In the genomic region with DNA sequence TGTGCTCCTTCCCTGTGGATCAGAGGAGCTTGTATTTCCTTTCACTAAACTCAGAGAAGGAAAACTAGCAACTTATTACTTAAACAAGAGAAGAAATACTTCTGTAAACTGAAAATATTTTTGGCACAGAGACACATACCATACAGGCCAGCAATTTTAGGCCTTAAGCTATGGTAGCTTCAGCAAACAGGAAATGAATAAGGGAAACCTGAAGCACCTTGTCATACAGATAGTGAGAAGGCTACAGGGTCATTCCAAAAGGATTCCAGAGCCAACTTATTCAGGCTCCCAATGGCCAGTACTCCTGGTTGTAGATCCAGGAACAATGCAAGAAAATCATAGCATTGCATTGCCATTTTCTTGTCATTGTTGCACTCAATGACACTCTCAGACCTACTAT, we compare ENCODE assay signal across 21 cellular contexts. TPM values are rescaled to one million over a fixed set of nuclear protein-coding genes. Genes with fewer than 3 reads are reported as not detected.
A peak's percentile ranks its signal among the peaks of the same experiment; 100 is the strongest.
DNase-seq lines count a peak whose midpoint lies in the region; ATAC-seq, FAIRE-seq and TF ChIP-seq lines count a peak whose summit lies in the region.
"Had no signal": no experiment of that assay in that cellular context is flagged by ENCODE, and none has a peak within 500 bp of the region (broad histone marks: within the 10 kb centered on the region; RNA-seq: fewer than 3 reads in every experiment).

No MANE protein-coding gene starts in this region.

- H4K20me1 ChIP-seq in hepatocyte (ENCODE audit: insufficient read depth, poor library complexity, severe bottlenecking), result no peaks in the 10 kb centered on the region

- intact Hi-C loops in breast epithelium (cut with DNase I; ENCODE audit: low total_unique reads) (no loop called here), MCF 10A (cut with micrococcal nuclease) (no loop called here)

- H3K27me3 Mint-ChIP-seq in MCF 10A (ENCODE audit: insufficient read depth, unreplicated experiment) (no peaks in the 10 kb centered on the region), T-helper 17 cell (no peaks in the 10 kb centered on the region)
- no peaks in the 10 kb centered on the region for H3K27me3 Mint-ChIP-seq in stimulated activated memory B cell treated with anti-CD40 and anti-IgM and Interleukin-4, amounts not matched to agents 10 μg/mL and 1 μg/mL and 100 μg/mL, for 72 hours

- POLR2A ChIA-PET in MCF 10A (lab: Yijun Ruan, JAX), result interaction anchor here (0.7 kb wide), 1 partner anchor 611 kb away, joined by 3 read pairs; no protein-coding TSS in a partner anchor

- H3K9me3 ChIP-seq in breast epithelium, result no peaks in the 10 kb centered on the region
- peaks cover 3% of the 10 kb centered on the region for H3K9me3 ChIP-seq in T-helper 17 cell (ENCODE audit: control insufficient read depth, low read length, poor library complexity, severe bottlenecking)
- H3K9me3 ChIP-seq in hepatocyte (ENCODE audit: low read depth), result no peaks in the 10 kb centered on the region
- H3K9me3 ChIP-seq: HAP-1, neutrophil, SJSA1 had no signal

- H3K27ac ChIP-seq in breast epithelium (peak overlapping the region; percentile 51 to 56), epithelial cell of prostate (peak overlapping the region; percentile 41), hepatocyte (no peak overlapping the region)
- H3K27ac ChIP-seq: neutrophil, SJSA1 had no signal

- H3K4me1 ChIP-seq in breast epithelium, result peaks cover 0 to 6% of the 10 kb centered on the region in 2 donors
- H3K4me1 ChIP-seq in hepatocyte (ENCODE audit: insufficient read depth), result no peaks in the 10 kb centered on the region
- H3K4me1 ChIP-seq: HAP-1, SJSA1 had no signal

- H3K4me3 Mint-ChIP-seq in MCF 10A (ENCODE audit: unreplicated experiment) (no peak overlapping the region), T-helper 17 cell (no peak overlapping the region)
- H3K4me3 Mint-ChIP-seq in stimulated activated memory B cell treated with anti-CD40 and anti-IgM and Interleukin-4, amounts not matched to agents 10 μg/mL and 1 μg/mL and 100 μg/mL, for 72 hours, result no peak overlapping the region

- no peak overlapping the region for H3K4me3 ChIP-seq in breast epithelium
- H3K4me3 ChIP-seq in hepatocyte, result no peak overlapping the region
- H3K4me3 ChIP-seq: HAP-1, SJSA1 had no signal

- H3K4me2 ChIP-seq in hepatocyte, result no peak overlapping the region

- no peak for ATAC-seq in T-helper 17 cell
- ATAC-seq in stimulated activated memory B cell treated with anti-CD40 and anti-IgM and Interleukin-4, amounts not matched to agents 10 μg/mL and 1 μg/mL and 100 μg/mL, for 72 hours, result no peak

- no TSS peak for BruUV-seq in MCF 10A (replicated peaks; lab: Mats Ljungman, UMichigan)

- CTCF ChIA-PET in MCF 10A (lab: Yijun Ruan, JAX), result interaction anchor here (0.6 to 5.0 kb wide), 7 partner anchors 18 to 454 kb away, joined by 3 to 74 read pairs (median 5); no protein-coding TSS in a partner anchor

- no peaks in the 10 kb centered on the region for H3K79me2 ChIP-seq in hepatocyte

- no peaks in the 10 kb centered on the region for H3K9me3 Mint-ChIP-seq in MCF 10A (ENCODE audit: unreplicated experiment)
- H3K9me3 Mint-ChIP-seq in stimulated activated memory B cell treated with anti-CD40 and anti-IgM and Interleukin-4, amounts not matched to agents 10 μg/mL and 1 μg/mL and 100 μg/mL, for 72 hours, result no peaks in the 10 kb centered on the region

- no peaks in the 10 kb centered on the region for H3K27me3 ChIP-seq in breast epithelium
- H3K27me3 ChIP-seq in hepatocyte, result no peaks in the 10 kb centered on the region
- H3K27me3 ChIP-seq: neutrophil, SJSA1 had no signal

- H3K36me3 ChIP-seq in breast epithelium, result no peaks in the 10 kb centered on the region
- no peaks in the 10 kb centered on the region for H3K36me3 ChIP-seq in hepatocyte (replicated peaks; ENCODE audit: insufficient read depth, low read depth)
- H3K36me3 ChIP-seq: HAP-1 had no signal

- no peak for FAIRE-seq in D721Med (lab: Jason Lieb, UNC)

- H3K4me1 Mint-ChIP-seq in MCF 10A (ENCODE audit: insufficient read depth, unreplicated experiment), result no peaks in the 10 kb centered on the region
- H3K4me1 Mint-ChIP-seq in T-helper 17 cell, result peaks cover 25% of the 10 kb centered on the region
- H3K4me1 Mint-ChIP-seq in stimulated activated memory B cell treated with anti-CD40 and anti-IgM and Interleukin-4, amounts not matched to agents 10 μg/mL and 1 μg/mL and 100 μg/mL, for 72 hours, result peaks cover 8% of the 10 kb centered on the region

- H3K36me3 Mint-ChIP-seq in MCF 10A (ENCODE audit: insufficient read depth, unreplicated experiment) (peaks cover 17% of the 10 kb centered on the region), T-helper 17 cell (ENCODE audit: low read depth) (peaks cover 2% of the 10 kb centered on the region)
- H3K36me3 Mint-ChIP-seq in stimulated activated memory B cell treated with anti-CD40 and anti-IgM and Interleukin-4, amounts not matched to agents 10 μg/mL and 1 μg/mL and 100 μg/mL, for 72 hours, result peaks cover 31% of the 10 kb centered on the region

- no peak overlapping the region for H2AFZ ChIP-seq in hepatocyte

- DNase-seq in breast epithelium (ENCODE audit: low spot score in 2 of 2) (no peak), MCF 10A (ENCODE audit: unreplicated experiment) (no peak), T-helper 17 cell (no peak), epithelial cell of prostate (ENCODE audit: low read depth, low spot score) (no peak), D721Med (ENCODE audit: insufficient read length, low spot score) (no peak), NCI-H748 treated with DMSO at 0.1 percent for 48 hours (lab: John Stamatoyannopoulos, UW) (no peak), hepatocyte (ENCODE audit: low spot score) (no peak)
- DNase-seq: ACHN; activated CD4-positive, alpha-beta T cell treated with anti-CD3 and anti-CD28 coated beads for 48 hours; activated T-cell treated with anti-CD3 and anti-CD28 coated beads, Interleukin-2, amount 50 U/mL, for 48 hours; amygdala; GDM1; head of caudate nucleus; islet precursor cell; mesenchymal stem cell; NCI-H146; NCI-H446 treated with DMSO at 0.1 percent for 48 hours had no signal

- no peaks in the 10 kb centered on the region for H3K9me2 ChIP-seq in hepatocyte (replicated peaks; ENCODE audit: insufficient read depth)

- no peak overlapping the region for H3K27ac Mint-ChIP-seq in MCF 10A (ENCODE audit: low read depth, unreplicated experiment)
- peak overlapping the region; percentile 8 for H3K27ac Mint-ChIP-seq in T-helper 17 cell
- H3K27ac Mint-ChIP-seq in stimulated activated memory B cell treated with anti-CD40 and anti-IgM and Interleukin-4, amounts not matched to agents 10 μg/mL and 1 μg/mL and 100 μg/mL, for 72 hours, result peak overlapping the region; percentile 5

- TF ChIP-seq POLR2A in breast epithelium (IDR thresholded peaks at IDR 0.05), result no peak

- TF ChIP-seq CTCF in breast epithelium (IDR thresholded peaks at IDR 0.05), result no peak
- TF ChIP-seq CTCF in MCF 10A (IDR thresholded peaks at IDR 0.05; ENCODE audit: unreplicated experiment), result no peak
- no peak for TF ChIP-seq CTCF in D721Med (IDR thresholded peaks at IDR 0.05; ENCODE audit: insufficient read depth, missing control alignments)
- no peak for TF ChIP-seq CTCF in hepatocyte (IDR thresholded peaks at IDR 0.05; ENCODE audit: poor library complexity)

RNA-seq across cellular contexts. Expression of a gene that starts 9.1 kb away (rescaled TPM):
- total RNA-seq in breast epithelium (10 to 100 TPM; 35.1 to 52.5 (median 46.7) TPM), MCF 10A (2022) (59.1 and 61.5 TPM in 2 replicates), T-helper 17 cell (10 to 100 TPM; 15.2 to 20.7 TPM), hepatocyte (55.6 and 56.3 TPM in 2 replicates)
- 45.5 and 45.9 TPM in 2 replicates for polyA plus RNA-seq in hepatocyte

RNA-seq across cellular contexts. Expression of a gene that starts 9.1 kb away (rescaled TPM):
- total RNA-seq in breast epithelium (10 to 100 TPM; 18.6 to 21.9 (median 18.7) TPM), MCF 10A (2022) (16.1 and 18.4 TPM in 2 replicates), T-helper 17 cell (10 to 100 TPM; 20.5 to 25.5 TPM), hepatocyte (17.4 and 18.7 TPM in 2 replicates)
- 9.2 and 10.7 TPM in 2 replicates for polyA plus RNA-seq in hepatocyte

RNA-seq across cellular contexts. Expression of a gene that starts 21.2 kb away (rescaled TPM):
- total RNA-seq in breast epithelium, result 10 to 100 TPM; 10.1 to 44.9 (median 22.9) TPM
- 19.4 and 20.1 TPM in 2 replicates for total RNA-seq in MCF 10A (2022)
- total RNA-seq in T-helper 17 cell, result 10 to 100 TPM; 18.3 to 21.9 TPM
- 10.8 and 12.0 TPM in 2 replicates for total RNA-seq in hepatocyte
- 5.4 and 5.5 TPM in 2 replicates for polyA plus RNA-seq in hepatocyte
